Comparison of ENCODE assay signal across 1 cellular context in the genomic region with DNA sequence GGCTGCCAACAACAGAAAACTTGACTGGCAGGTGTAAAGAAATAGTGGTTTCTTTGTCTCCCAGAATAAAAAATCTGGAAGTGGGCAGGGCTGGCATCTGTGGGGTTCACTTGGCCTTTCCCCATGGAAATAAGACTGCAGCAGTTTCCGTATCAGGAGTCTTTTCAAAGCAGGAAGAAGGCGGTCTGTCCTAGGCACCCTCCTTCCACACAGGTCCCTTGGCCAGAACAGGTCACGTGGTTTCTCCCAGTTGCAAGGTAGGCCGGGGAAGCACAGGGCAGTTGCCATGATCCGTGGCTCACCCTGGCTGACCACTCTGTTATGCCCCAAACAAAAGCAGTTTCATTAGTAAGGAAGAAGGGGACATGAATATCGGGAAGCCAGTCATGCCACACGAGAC.
TF ChIP-seq lines count a peak whose summit lies in the region.

No MANE protein-coding gene starts in this region.

TF ChIP-seq in GM23338, 12 proteins besides CTCF, POLR2A, EP300 and RAD21 (continued from another document):
- TF ChIP-seq, protein P1, sequence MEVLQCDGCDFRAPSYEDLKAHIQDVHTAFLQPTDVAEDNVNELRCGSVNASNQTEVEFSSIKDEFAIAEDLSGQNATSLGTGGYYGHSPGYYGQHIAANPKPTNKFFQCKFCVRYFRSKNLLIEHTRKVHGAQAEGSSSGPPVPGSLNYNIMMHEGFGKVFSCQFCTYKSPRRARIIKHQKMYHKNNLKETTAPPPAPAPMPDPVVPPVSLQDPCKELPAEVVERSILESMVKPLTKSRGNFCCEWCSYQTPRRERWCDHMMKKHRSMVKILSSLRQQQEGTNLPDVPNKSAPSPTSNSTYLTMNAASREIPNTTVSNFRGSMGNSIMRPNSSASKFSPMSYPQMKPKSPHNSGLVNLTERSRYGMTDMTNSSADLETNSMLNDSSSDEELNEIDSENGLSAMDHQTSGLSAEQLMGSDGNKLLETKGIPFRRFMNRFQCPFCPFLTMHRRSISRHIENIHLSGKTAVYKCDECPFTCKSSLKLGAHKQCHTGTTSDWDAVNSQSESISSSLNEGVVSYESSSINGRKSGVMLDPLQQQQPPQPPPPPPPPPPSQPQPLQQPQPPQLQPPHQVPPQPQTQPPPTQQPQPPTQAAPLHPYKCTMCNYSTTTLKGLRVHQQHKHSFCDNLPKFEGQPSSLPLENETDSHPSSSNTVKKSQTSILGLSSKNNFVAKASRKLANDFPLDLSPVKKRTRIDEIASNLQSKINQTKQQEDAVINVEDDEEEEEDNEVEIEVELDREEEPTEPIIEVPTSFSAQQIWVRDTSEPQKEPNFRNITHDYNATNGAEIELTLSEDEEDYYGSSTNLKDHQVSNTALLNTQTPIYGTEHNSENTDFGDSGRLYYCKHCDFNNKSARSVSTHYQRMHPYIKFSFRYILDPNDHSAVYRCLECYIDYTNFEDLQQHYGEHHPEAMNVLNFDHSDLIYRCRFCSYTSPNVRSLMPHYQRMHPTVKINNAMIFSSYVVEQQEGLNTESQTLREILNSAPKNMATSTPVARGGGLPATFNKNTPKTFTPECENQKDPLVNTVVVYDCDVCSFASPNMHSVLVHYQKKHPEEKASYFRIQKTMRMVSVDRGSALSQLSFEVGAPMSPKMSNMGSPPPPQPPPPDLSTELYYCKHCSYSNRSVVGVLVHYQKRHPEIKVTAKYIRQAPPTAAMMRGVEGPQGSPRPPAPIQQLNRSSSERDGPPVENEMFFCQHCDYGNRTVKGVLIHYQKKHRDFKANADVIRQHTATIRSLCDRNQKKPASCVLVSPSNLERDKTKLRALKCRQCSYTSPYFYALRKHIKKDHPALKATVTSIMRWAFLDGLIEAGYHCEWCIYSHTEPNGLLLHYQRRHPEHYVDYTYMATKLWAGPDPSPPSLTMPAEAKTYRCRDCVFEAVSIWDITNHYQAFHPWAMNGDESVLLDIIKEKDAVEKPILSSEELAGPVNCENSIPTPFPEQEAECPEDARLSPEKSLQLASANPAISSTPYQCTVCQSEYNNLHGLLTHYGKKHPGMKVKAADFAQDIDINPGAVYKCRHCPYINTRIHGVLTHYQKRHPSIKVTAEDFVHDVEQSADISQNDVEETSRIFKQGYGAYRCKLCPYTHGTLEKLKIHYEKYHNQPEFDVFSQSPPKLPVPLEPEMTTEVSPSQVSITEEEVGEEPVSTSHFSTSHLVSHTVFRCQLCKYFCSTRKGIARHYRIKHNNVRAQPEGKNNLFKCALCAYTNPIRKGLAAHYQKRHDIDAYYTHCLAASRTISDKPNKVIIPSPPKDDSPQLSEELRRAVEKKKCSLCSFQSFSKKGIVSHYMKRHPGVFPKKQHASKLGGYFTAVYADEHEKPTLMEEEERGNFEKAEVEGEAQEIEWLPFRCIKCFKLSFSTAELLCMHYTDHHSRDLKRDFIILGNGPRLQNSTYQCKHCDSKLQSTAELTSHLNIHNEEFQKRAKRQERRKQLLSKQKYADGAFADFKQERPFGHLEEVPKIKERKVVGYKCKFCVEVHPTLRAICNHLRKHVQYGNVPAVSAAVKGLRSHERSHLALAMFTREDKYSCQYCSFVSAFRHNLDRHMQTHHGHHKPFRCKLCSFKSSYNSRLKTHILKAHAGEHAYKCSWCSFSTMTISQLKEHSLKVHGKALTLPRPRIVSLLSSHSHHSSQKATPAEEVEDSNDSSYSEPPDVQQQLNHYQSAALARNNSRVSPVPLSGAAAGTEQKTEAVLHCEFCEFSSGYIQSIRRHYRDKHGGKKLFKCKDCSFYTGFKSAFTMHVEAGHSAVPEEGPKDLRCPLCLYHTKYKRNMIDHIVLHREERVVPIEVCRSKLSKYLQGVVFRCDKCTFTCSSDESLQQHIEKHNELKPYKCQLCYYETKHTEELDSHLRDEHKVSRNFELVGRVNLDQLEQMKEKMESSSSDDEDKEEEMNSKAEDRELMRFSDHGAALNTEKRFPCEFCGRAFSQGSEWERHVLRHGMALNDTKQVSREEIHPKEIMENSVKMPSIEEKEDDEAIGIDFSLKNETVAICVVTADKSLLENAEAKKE (CRISPR knock-in tag; IDR thresholded peaks at IDR 0.05) = no peak
- TF ChIP-seq POLR2AphosphoS5 (IDR thresholded peaks at IDR 0.05; ENCODE audit: low read depth) (no peak), REST (IDR thresholded peaks at IDR 0.05; ENCODE audit: unreplicated experiment) (no peak), JUNB (IDR thresholded peaks at IDR 0.05; ENCODE audit: unreplicated experiment) (no peak), ZNF114 (CRISPR knock-in tag; IDR thresholded peaks at IDR 0.05) (no peak), ZNF331 (CRISPR knock-in tag; IDR thresholded peaks at IDR 0.05; ENCODE audit: low read depth) (no peak), STAT1 (IDR thresholded peaks at IDR 0.05; ENCODE audit: unreplicated experiment) (no peak)
- TF ChIP-seq, protein P2, sequence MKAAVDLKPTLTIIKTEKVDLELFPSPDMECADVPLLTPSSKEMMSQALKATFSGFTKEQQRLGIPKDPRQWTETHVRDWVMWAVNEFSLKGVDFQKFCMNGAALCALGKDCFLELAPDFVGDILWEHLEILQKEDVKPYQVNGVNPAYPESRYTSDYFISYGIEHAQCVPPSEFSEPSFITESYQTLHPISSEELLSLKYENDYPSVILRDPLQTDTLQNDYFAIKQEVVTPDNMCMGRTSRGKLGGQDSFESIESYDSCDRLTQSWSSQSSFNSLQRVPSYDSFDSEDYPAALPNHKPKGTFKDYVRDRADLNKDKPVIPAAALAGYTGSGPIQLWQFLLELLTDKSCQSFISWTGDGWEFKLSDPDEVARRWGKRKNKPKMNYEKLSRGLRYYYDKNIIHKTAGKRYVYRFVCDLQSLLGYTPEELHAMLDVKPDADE (IDR thresholded peaks at IDR 0.05) = no peak
